Comparison of ENCODE assay signal across 9 cellular contexts in the genomic region with DNA sequence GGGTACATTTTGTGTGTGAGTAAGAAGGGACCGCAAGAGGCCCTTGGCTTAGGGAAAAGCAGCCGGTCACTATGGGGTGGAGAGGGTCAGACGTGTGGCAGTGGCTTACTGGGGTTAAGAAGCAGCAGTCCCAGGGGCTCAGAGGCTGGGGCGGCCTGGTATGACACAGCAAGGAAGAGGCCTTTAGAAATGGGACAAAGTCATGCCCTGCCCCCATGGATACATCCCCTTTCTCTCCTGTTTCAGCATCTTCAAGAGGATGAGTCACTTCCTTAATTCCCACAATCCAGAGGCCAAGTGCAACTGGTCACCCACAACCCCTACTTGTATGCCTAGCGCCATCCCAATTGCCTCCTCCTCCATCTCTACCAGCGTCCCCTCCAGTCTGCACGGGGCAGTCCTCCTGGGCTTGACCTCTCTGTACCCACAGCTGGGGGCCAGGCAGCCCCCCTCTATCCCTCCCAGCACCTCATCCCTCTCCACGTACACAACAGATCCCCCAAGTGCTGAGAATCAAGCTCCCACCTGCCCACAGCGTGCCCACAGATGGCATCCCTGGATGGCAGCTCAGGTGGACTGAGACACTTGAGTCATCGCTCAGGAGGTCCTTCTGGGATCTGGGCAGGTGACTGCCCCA. TPM values are rescaled to one million over a fixed set of nuclear protein-coding genes. Genes with fewer than 3 reads are reported as not detected.
DNase-seq lines count a peak whose midpoint lies in the region; ATAC-seq, FAIRE-seq and TF ChIP-seq lines count a peak whose summit lies in the region.
"Had no signal": no experiment of that assay in that cellular context is flagged by ENCODE, and none has a peak within 500 bp of the region (broad histone marks: within the 10 kb centered on the region; RNA-seq: fewer than 3 reads in every experiment).

No MANE protein-coding gene starts in this region.

- H3K9me3 Mint-ChIP-seq in H9, result no peaks in the 10 kb centered on the region

- no peak for TF ChIP-seq CTCF in H9 (conservative IDR thresholded peaks at IDR 0.05)
- TF ChIP-seq CTCF in fibroblast of villous mesenchyme (IDR thresholded peaks at IDR 0.05; ENCODE audit: insufficient read depth, low read depth, low read length), result no peak

- no peaks in the 10 kb centered on the region for H3K79me2 ChIP-seq in H9 (ENCODE audit: insufficient read depth, low read length)

- H3K36me3 Mint-ChIP-seq in H9 (ENCODE audit: insufficient read depth in 1 of 3, low read depth in 3 of 3), result no peaks in the 10 kb centered on the region

- H3K4me3 Mint-ChIP-seq in H9, result no peak overlapping the region

- no peak overlapping the region for H3K4ac ChIP-seq in H9 (ENCODE audit: low read depth, low read length)

- H3K27ac ChIP-seq in H9 (ENCODE audit: insufficient read length, low read depth, low read length) (no peak overlapping the region), small intestine (ENCODE audit: low read depth in 1 of 2, low read length in 1 of 2) (peak overlapping the region; percentile 73 to 75)

- no peak overlapping the region for H3K56ac ChIP-seq in H9 (ENCODE audit: insufficient read length, low read depth, low read length)

- H3K36me3 ChIP-seq in small intestine (ENCODE audit: control insufficient read depth in 2 of 2, insufficient read depth in 2 of 2, low read length in 2 of 2), result no peaks in the 10 kb centered on the region

- H3K14ac ChIP-seq in H9 (ENCODE audit: insufficient read depth, low read length), result no peak overlapping the region; the same call in 1 of the 2 replicates

- H3K18ac ChIP-seq in H9 (ENCODE audit: insufficient read length, low read depth, low read length), result no peak overlapping the region

- no peak overlapping the region for H2BK15ac ChIP-seq in H9 (ENCODE audit: low read depth, low read length)

- WGBS in H9 (ENCODE audit: extremely low coverage, insufficient read length, low lambda C conversion rate), result no CpG with 5 or more reads among the region's 10 CpGs
- WGBS in small intestine, 3 donors, result 75 to 77% (median 75%) methylated on average over 10 of the region's 10 CpGs

- H2AFZ ChIP-seq in H9 (ENCODE audit: low read length), result no peak overlapping the region

- H4K5ac ChIP-seq in H9 (ENCODE audit: insufficient read length, low read depth, low read length), result no peak overlapping the region

- no peak overlapping the region for H3T11ph ChIP-seq in H9 (ENCODE audit: low read length)

- H3K27me3 ChIP-seq in H9 (ENCODE audit: insufficient read depth, low read length) (no peaks in the 10 kb centered on the region), small intestine (ENCODE audit: control insufficient read depth in 2 of 2, insufficient read depth in 2 of 2, low read length in 2 of 2) (no peaks in the 10 kb centered on the region)

- H3K4me3 ChIP-seq in fibroblast of villous mesenchyme (ENCODE audit: low read depth, low read length) (no peak overlapping the region), small intestine (ENCODE audit: low read depth in 1 of 2, low read length in 2 of 2) (no peak overlapping the region)

- DNase-seq in H9, result peak; percentile 37
- peak; percentile 34 for DNase-seq in SK-MEL-5 (ENCODE audit: low read depth, low spot score)
- peak; percentile 93 for DNase-seq in fibroblast of villous mesenchyme (ENCODE audit: low read depth)
- no peak for DNase-seq in small intestine
- no peak for DNase-seq in NCI-H82 (lab: John Stamatoyannopoulos, UW)
- no peak for DNase-seq in NCI-H2081 (lab: John Stamatoyannopoulos, UW)
- DNase-seq: NCI-H526 had no signal

- H3K27ac Mint-ChIP-seq in H9, result peak overlapping the region in 1 of 3 experiments; percentile 90; a peak in 2 of 7 replicates

- ATAC-seq in HG02981 (IDR thresholded peaks at IDR 0.05; ENCODE audit: unreplicated experiment), result no peak
- no peak for ATAC-seq in GM21390 (IDR thresholded peaks at IDR 0.05; ENCODE audit: unreplicated experiment)

- H3K23me2 ChIP-seq in H9 (ENCODE audit: insufficient read length, low read depth, low read length, poor library complexity, severe bottlenecking), result peaks cover under 1% of the 10 kb centered on the region

- H3K27me3 Mint-ChIP-seq in H9 (ENCODE audit: low read depth), result peaks cover 18% of the 10 kb centered on the region

- FAIRE-seq in small intestine (lab: Jason Lieb, UNC), result no peak

- no peak overlapping the region for H3K23ac ChIP-seq in H9 (ENCODE audit: insufficient read length, low read depth, low read length)

- H2BK120ac ChIP-seq in H9 (ENCODE audit: low read depth, low read length, poor library complexity, severe bottlenecking), result no peak overlapping the region

- H2BK5ac ChIP-seq in H9 (ENCODE audit: insufficient read length, low read length), result no peak overlapping the region

- H3K9me3 ChIP-seq in H9 (ENCODE audit: control insufficient read depth, low read depth, low read length) (no peaks in the 10 kb centered on the region), small intestine (ENCODE audit: control insufficient read depth, low read depth) (no peaks in the 10 kb centered on the region)

- no peak overlapping the region for H4K8ac ChIP-seq in H9 (replicated peaks; ENCODE audit: insufficient read length, low read depth, low read length)

- H2BK12ac ChIP-seq in H9 (ENCODE audit: insufficient read length, low read depth, low read length), result no peak overlapping the region

- H4K91ac ChIP-seq in H9 (ENCODE audit: insufficient read length, low read depth, low read length), result no peak overlapping the region

- H3K4me1 ChIP-seq in H9 (ENCODE audit: insufficient read depth, low read length), result peaks cover 2% of the 10 kb centered on the region; the same call in 1 of the 2 replicates
- H3K4me1 ChIP-seq in small intestine (ENCODE audit: control insufficient read depth in 2 of 2, insufficient read depth in 1 of 2, low read depth in 1 of 2, low read length in 1 of 2), result peaks cover 0 to 10% of the 10 kb centered on the region in 2 donors

- H3K79me1 ChIP-seq in H9 (ENCODE audit: insufficient read depth, low read depth, low read length, poor library complexity, severe bottlenecking), result no peaks in the 10 kb centered on the region

- no peak overlapping the region for H3K4me2 ChIP-seq in H9 (ENCODE audit: insufficient read depth, insufficient read length, low read length)

- H2BK20ac ChIP-seq in H9 (ENCODE audit: low read depth, low read length, poor library complexity, severe bottlenecking), result no peak overlapping the region

- in situ Hi-C loops in SK-MEL-5 (cut with HindIII; ENCODE audit: low pct_unique_long_range_greater_than_20kb, low sequenced_read_pairs), result no loop called here

- H3K4me1 Mint-ChIP-seq in H9, result peaks cover 10 to 18% of the 10 kb centered on the region in 2 experiments

- no peak overlapping the region for H3K9ac ChIP-seq in H9 (ENCODE audit: extremely low read depth, insufficient read length, low read length)

- no peaks in the 10 kb centered on the region for H4K20me1 ChIP-seq in H9 (ENCODE audit: control insufficient read depth, insufficient read depth, insufficient read length)

- no peak overlapping the region for H2AK5ac ChIP-seq in H9 (ENCODE audit: insufficient read length, low read length)

RNA-seq across cellular contexts. Expression of a gene that starts 6.9 kb away (rescaled TPM):
- 150 and 161 TPM in 2 replicates for total RNA-seq in H9 (2021)
- 117 and 118 TPM in 2 replicates for total RNA-seq in SK-MEL-5 (2014; rRNA removed; shearing (Covaris generic))
- polyA plus RNA-seq in SK-MEL-5 (2015; cell fraction: cytosol; rRNA removed), result 130 and 161 TPM in 2 replicates
- 122 and 147 TPM in 2 replicates for polyA plus RNA-seq in SK-MEL-5 (2015; cell fraction: nucleus; rRNA removed)
- 75.6 and 83.8 TPM in 2 replicates for total RNA-seq in fibroblast of villous mesenchyme
- polyA plus RNA-seq in small intestine, result 10 to 100 TPM; 19.9 to 42.1 (median 25.4) TPM

RNA-seq across cellular contexts. Expression of a gene that starts 9.2 kb away (rescaled TPM):
- 1.1 and 1.2 TPM in 2 replicates for total RNA-seq in H9 (2021)
- total RNA-seq in SK-MEL-5 (2014; rRNA removed; shearing (Covaris generic)), result not detected in 2 replicates
- not detected in 2 replicates for polyA plus RNA-seq in SK-MEL-5 (2015; cell fraction: cytosol; rRNA removed)
- not detected in 2 replicates for polyA plus RNA-seq in SK-MEL-5 (2015; cell fraction: nucleus; rRNA removed)
- total RNA-seq in fibroblast of villous mesenchyme, result 0.86 and 1.9 TPM in 2 replicates
- polyA plus RNA-seq in small intestine, result 1 to 10 TPM in 1 of 3 donors, under 1 TPM in 1, not detected in 1; 0.45 to 1.3 TPM

RNA-seq across cellular contexts. Expression of a gene that starts 41.4 kb away (rescaled TPM):
- total RNA-seq in H9 (2021) (51.8 and 52.6 TPM in 2 replicates), fibroblast of villous mesenchyme (3.9 and 5.2 TPM in 2 replicates)
- 2.0 and 2.5 TPM in 2 replicates for total RNA-seq in SK-MEL-5 (2014; rRNA removed; shearing (Covaris generic))
- polyA plus RNA-seq in SK-MEL-5 (2015; cell fraction: cytosol; rRNA removed), result 27.0 and 33.9 TPM in 2 replicates
- 71.6 and 71.8 TPM in 2 replicates for polyA plus RNA-seq in SK-MEL-5 (2015; cell fraction: nucleus; rRNA removed)
- 1 to 10 TPM in 1 of 3 donors, under 1 TPM in 2; 0.27 to 9.5 (median 0.45) TPM for polyA plus RNA-seq in small intestine

RNA-seq across cellular contexts. Expression of a gene that starts 58.4 kb away (rescaled TPM):
- total RNA-seq in H9 (2021) (not detected in 2 replicates), fibroblast of villous mesenchyme (not detected in 2 replicates)
- total RNA-seq in SK-MEL-5 (2014; rRNA removed; shearing (Covaris generic)), result not detected in 2 replicates
- not detected in 2 replicates for polyA plus RNA-seq in SK-MEL-5 (2015; cell fraction: cytosol; rRNA removed)
- not detected in 2 replicates for polyA plus RNA-seq in SK-MEL-5 (2015; cell fraction: nucleus; rRNA removed)
- polyA plus RNA-seq in small intestine, result 1 to 10 TPM in 2 of 3 donors, not detected in 1; 1.5 to 6.5 TPM

Comparison
In these comparisons a context has a peak if more than half of its experiments do, and no peak if none do; other contexts are left out.
1. DNase-seq: peak in H9 (single experiment), SK-MEL-5 (single experiment) and fibroblast of villous mesenchyme (single experiment); none in small intestine (single experiment), NCI-H82 (single experiment) and NCI-H2081 (0 of 2).